In genomic region chr20:36773548-36774242, GRCh38 we compare ENCODE assay signal across 1 cellular context.
TF ChIP-seq lines count a peak whose summit lies in the region.

TSS of gene DSN1 (minus strand) at chr20:36773763. CDS start at chr20:36771458, 2,305 bp downstream.

TF ChIP-seq in HepG2, 621 proteins besides CTCF, POLR2A, EP300 and RAD21 (continued from another document and continues in another):
- TF ChIP-seq ZNF740 (CRISPR knock-in tag; IDR thresholded peaks at IDR 0.05) (no peak), ZNF672 (CRISPR knock-in tag; IDR thresholded peaks at IDR 0.05) (no peak), KLF15 (CRISPR knock-in tag; IDR thresholded peaks at IDR 0.05; ENCODE audit: borderline replicate concordance) (no peak; the same call in 1 of the 2 replicates), SYNCRIP (IDR thresholded peaks at IDR 0.05; ENCODE audit: insufficient read depth, low read depth, low read length) (no peak), FLYWCH1 (CRISPR knock-in tag; IDR thresholded peaks at IDR 0.05) (0 out of 2 replicates have a peak, but pooled peaks have one; percentile 53), RORA (CRISPR knock-in tag; IDR thresholded peaks at IDR 0.05) (no peak), GLI4 (CRISPR knock-in tag; IDR thresholded peaks at IDR 0.05; ENCODE audit: borderline replicate concordance) (peak; percentile 89; the same call in 1 of the 2 replicates), ZBTB26 (CRISPR knock-in tag; IDR thresholded peaks at IDR 0.05; ENCODE audit: borderline replicate concordance) (peak; percentile 78; the same call in 1 of the 2 replicates), DNMT1 (CRISPR knock-in tag; IDR thresholded peaks at IDR 0.05) (peak; percentile 93), KLF11 (CRISPR knock-in tag; IDR thresholded peaks at IDR 0.05) (peak; percentile 85; the same call in 1 of the 2 replicates), TBL1XR1 (IDR thresholded peaks at IDR 0.05; ENCODE audit: borderline replicate concordance, low read length, partially characterized antibody) (peak; percentile 66), ZNF451 (CRISPR knock-in tag; IDR thresholded peaks at IDR 0.05) (peak; percentile 54; the same call in 1 of the 2 replicates), ZFP41 (CRISPR knock-in tag; IDR thresholded peaks at IDR 0.05; ENCODE audit: borderline replicate concordance) (0 out of 2 replicates have a peak, but pooled peaks have one; percentile 31), ZNF282 (IDR thresholded peaks at IDR 0.05; ENCODE audit: partially characterized antibody) (no peak), ARNT (IDR thresholded peaks at IDR 0.05) (no peak), ZNF883 (CRISPR knock-in tag; IDR thresholded peaks at IDR 0.05; ENCODE audit: not compliant biosample characterization) (peak; percentile 75), ZNF644 (CRISPR knock-in tag; IDR thresholded peaks at IDR 0.05; ENCODE audit: low read depth) (no peak), ZNF710 (CRISPR knock-in tag; IDR thresholded peaks at IDR 0.05; ENCODE audit: borderline replicate concordance) (peak; percentile 17; the same call in 1 of the 2 replicates), ZNF274 (CRISPR knock-in tag; IDR thresholded peaks at IDR 0.05) (peak; percentile 51; the same call in 1 of the 2 replicates), BCL6 (CRISPR knock-in tag; IDR thresholded peaks at IDR 0.05) (peak; percentile 32), ZNF720 (CRISPR knock-in tag; IDR thresholded peaks at IDR 0.05) (no peak), ZNF841 (CRISPR knock-in tag; IDR thresholded peaks at IDR 0.05; ENCODE audit: borderline replicate concordance) (no peak), ZNF3 (CRISPR knock-in tag; IDR thresholded peaks at IDR 0.05) (no peak), IRF2 (CRISPR knock-in tag; IDR thresholded peaks at IDR 0.05) (peak; percentile 64), ZNF788 (CRISPR knock-in tag; IDR thresholded peaks at IDR 0.05; ENCODE audit: borderline replicate concordance) (peak; percentile 90), ZNF460 (CRISPR knock-in tag; IDR thresholded peaks at IDR 0.05; ENCODE audit: borderline replicate concordance) (no peak), TFDP1 (CRISPR knock-in tag; IDR thresholded peaks at IDR 0.05; ENCODE audit: borderline replicate concordance) (peak; percentile 100), ZNF768 (CRISPR knock-in tag; IDR thresholded peaks at IDR 0.05) (peak; percentile 74; the same call in 1 of the 2 replicates), SRF (IDR thresholded peaks at IDR 0.05; ENCODE audit: low read depth, low read length) (no peak), HNRNPLL (IDR thresholded peaks at IDR 0.05; ENCODE audit: low read depth, low read length, poor library complexity, severe bottlenecking) (peak; percentile 91), YEATS4 (CRISPR knock-in tag; IDR thresholded peaks at IDR 0.05; ENCODE audit: borderline replicate concordance) (peak; percentile 100), MYNN (CRISPR knock-in tag; IDR thresholded peaks at IDR 0.05; ENCODE audit: low read depth) (peak; percentile 36; the same call in 1 of the 2 replicates), HDAC1 (CRISPR knock-in tag; IDR thresholded peaks at IDR 0.05) (peak; percentile 100), ZNF670 (CRISPR knock-in tag; IDR thresholded peaks at IDR 0.05; ENCODE audit: borderline replicate concordance) (peak; percentile 83; the same call in 1 of the 2 replicates), PRPF4 (IDR thresholded peaks at IDR 0.05; ENCODE audit: low read depth, low read length, poor library complexity, severe bottlenecking) (no peak), MEIS1 (CRISPR knock-in tag; IDR thresholded peaks at IDR 0.05; ENCODE audit: borderline replicate concordance) (peak; percentile 81), ZEB1 (IDR thresholded peaks at IDR 0.05; ENCODE audit: insufficient replicate concordance, low read depth) (no peak), HNF4G (IDR thresholded peaks at IDR 0.05; ENCODE audit: borderline replicate concordance, low read depth, low read length) (no peak; the same call in 1 of the 2 replicates), HNF4G (CRISPR knock-in tag; IDR thresholded peaks at IDR 0.05; ENCODE audit: borderline replicate concordance, low read depth) (peak; percentile 81; the same call in 1 of the 2 replicates), PATZ1 (CRISPR knock-in tag; IDR thresholded peaks at IDR 0.05) (no peak)
- TF ChIP-seq, protein P1, sequence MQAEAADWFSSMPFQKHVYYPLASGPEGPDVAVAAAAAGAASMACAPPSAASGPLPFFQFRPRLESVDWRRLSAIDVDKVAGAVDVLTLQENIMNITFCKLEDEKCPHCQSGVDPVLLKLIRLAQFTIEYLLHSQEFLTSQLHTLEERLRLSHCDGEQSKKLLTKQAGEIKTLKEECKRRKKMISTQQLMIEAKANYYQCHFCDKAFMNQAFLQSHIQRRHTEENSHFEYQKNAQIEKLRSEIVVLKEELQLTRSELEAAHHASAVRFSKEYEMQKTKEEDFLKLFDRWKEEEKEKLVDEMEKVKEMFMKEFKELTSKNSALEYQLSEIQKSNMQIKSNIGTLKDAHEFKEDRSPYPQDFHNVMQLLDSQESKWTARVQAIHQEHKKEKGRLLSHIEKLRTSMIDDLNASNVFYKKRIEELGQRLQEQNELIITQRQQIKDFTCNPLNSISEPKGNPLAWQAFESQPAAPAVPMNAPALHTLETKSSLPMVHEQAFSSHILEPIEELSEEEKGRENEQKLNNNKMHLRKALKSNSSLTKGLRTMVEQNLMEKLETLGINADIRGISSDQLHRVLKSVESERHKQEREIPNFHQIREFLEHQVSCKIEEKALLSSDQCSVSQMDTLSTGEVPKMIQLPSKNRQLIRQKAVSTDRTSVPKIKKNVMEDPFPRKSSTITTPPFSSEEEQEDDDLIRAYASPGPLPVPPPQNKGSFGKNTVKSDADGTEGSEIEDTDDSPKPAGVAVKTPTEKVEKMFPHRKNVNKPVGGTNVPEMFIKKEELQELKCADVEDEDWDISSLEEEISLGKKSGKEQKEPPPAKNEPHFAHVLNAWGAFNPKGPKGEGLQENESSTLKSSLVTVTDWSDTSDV (CRISPR knock-in tag; IDR thresholded peaks at IDR 0.05) = peak; percentile 75; the same call in 1 of the 2 replicates
- TF ChIP-seq, protein P2, sequence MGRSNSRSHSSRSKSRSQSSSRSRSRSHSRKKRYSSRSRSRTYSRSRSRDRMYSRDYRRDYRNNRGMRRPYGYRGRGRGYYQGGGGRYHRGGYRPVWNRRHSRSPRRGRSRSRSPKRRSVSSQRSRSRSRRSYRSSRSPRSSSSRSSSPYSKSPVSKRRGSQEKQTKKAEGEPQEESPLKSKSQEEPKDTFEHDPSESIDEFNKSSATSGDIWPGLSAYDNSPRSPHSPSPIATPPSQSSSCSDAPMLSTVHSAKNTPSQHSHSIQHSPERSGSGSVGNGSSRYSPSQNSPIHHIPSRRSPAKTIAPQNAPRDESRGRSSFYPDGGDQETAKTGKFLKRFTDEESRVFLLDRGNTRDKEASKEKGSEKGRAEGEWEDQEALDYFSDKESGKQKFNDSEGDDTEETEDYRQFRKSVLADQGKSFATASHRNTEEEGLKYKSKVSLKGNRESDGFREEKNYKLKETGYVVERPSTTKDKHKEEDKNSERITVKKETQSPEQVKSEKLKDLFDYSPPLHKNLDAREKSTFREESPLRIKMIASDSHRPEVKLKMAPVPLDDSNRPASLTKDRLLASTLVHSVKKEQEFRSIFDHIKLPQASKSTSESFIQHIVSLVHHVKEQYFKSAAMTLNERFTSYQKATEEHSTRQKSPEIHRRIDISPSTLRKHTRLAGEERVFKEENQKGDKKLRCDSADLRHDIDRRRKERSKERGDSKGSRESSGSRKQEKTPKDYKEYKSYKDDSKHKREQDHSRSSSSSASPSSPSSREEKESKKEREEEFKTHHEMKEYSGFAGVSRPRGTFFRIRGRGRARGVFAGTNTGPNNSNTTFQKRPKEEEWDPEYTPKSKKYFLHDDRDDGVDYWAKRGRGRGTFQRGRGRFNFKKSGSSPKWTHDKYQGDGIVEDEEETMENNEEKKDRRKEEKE (IDR thresholded peaks at IDR 0.05) = no peak
- TF ChIP-seq, protein P3, sequence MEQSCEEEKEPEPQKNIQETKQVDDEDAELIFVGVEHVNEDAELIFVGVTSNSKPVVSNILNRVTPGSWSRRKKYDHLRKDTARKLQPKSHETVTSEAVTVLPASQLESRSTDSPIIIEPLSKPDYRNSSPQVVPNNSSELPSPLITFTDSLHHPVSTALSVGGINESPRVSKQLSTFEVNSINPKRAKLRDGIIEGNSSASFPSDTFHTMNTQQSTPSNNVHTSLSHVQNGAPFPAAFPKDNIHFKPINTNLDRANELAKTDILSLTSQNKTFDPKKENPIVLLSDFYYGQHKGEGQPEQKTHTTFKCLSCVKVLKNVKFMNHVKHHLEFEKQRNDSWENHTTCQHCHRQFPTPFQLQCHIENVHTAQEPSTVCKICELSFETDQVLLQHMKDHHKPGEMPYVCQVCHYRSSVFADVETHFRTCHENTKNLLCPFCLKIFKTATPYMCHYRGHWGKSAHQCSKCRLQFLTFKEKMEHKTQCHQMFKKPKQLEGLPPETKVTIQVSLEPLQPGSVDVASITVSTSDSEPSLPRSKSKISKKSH (CRISPR knock-in tag; IDR thresholded peaks at IDR 0.05; ENCODE audit: borderline replicate concordance) = peak; percentile 90; the same call in 1 of the 2 replicates
- TF ChIP-seq, protein P4, sequence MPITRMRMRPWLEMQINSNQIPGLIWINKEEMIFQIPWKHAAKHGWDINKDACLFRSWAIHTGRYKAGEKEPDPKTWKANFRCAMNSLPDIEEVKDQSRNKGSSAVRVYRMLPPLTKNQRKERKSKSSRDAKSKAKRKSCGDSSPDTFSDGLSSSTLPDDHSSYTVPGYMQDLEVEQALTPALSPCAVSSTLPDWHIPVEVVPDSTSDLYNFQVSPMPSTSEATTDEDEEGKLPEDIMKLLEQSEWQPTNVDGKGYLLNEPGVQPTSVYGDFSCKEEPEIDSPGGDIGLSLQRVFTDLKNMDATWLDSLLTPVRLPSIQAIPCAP (CRISPR knock-in tag; IDR thresholded peaks at IDR 0.05; ENCODE audit: low read depth) = no peak; the same call in 1 of the 2 replicates
- TF ChIP-seq, protein P5, sequence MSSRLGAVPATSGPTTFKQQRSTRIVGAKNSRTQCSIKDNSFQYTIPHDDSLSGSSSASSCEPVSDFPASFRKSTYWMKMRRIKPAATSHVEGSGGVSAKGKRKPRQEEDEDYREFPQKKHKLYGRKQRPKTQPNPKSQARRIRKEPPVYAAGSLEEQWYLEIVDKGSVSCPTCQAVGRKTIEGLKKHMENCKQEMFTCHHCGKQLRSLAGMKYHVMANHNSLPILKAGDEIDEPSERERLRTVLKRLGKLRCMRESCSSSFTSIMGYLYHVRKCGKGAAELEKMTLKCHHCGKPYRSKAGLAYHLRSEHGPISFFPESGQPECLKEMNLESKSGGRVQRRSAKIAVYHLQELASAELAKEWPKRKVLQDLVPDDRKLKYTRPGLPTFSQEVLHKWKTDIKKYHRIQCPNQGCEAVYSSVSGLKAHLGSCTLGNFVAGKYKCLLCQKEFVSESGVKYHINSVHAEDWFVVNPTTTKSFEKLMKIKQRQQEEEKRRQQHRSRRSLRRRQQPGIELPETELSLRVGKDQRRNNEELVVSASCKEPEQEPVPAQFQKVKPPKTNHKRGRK (CRISPR knock-in tag; IDR thresholded peaks at IDR 0.05) = no peak; the same call in 1 of the 2 replicates
- TF ChIP-seq, protein P6, sequence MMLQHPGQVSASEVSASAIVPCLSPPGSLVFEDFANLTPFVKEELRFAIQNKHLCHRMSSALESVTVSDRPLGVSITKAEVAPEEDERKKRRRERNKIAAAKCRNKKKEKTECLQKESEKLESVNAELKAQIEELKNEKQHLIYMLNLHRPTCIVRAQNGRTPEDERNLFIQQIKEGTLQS (CRISPR knock-in tag; IDR thresholded peaks at IDR 0.05) = no peak
